In the genomic region with DNA sequence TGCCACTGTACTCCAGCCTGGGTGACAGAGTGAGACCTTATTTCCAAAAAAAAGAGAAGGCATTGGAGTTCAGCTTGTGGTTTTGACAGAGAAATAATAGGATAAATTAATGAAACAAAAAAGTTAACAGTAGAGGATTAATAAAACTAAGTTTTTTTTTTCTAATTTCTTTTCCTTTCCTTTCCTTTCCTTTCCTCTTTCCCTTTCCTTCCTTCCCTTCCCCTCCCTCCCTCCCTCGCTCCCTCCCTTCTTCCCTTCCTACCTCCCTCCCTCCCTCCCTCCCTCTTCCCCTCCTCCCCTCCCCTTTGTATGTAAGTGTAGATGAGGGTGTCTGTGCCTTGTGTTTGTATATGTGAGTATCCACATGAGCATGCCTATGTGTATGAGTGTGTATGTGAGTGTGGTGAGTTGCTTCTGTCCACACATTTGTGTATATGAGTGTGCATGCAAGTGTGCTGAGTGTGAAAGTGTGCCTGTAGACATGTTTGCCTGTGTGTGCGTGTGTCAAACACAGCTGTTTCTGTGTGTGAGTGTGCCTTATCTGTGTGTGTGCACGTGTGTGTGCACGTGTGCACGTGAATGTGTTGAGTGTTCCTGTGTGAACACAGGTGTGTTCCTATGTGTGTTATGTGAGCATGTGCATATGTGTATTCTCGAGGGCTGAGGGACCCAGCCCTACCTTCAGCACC, we compare ENCODE assay signal across 1 cellular context.
TF ChIP-seq lines count a peak whose summit lies in the region.

No MANE protein-coding gene starts in this region.

TF ChIP-seq in HepG2, 621 proteins besides CTCF, POLR2A, EP300 and RAD21:
- TF ChIP-seq ZNF547 (CRISPR knock-in tag; IDR thresholded peaks at IDR 0.05) (no peak), HNRNPK (IDR thresholded peaks at IDR 0.05; ENCODE audit: low read depth, low read length, poor library complexity, severe bottlenecking) (peak; percentile 54)
TF ChIP-seq in HepG2: peak in this region for 1.
